Comparison of ENCODE assay signal across 16 cellular contexts in genomic region chr7:100085515-100085914, GRCh38.
"Had no signal": no experiment of that assay in that cellular context is flagged by ENCODE, and none has a peak within 500 bp of the region (broad histone marks: within the 10 kb centered on the region; RNA-seq: fewer than 3 reads in every experiment).

No MANE protein-coding gene starts in this region.

- H3K9me3 Mint-ChIP-seq: stimulated activated naive CD8-positive, alpha-beta T cell treated with anti-CD3 and anti-CD28 coated beads, Interleukin-15, amount 100 ng/mL, for 72 hours had no signal

- H3K4me3 ChIP-seq: gastroesophageal sphincter, heart right ventricle, lung, mucosa of descending colon, right atrium auricular region, testis, upper lobe of right lung had no signal

- H3K27me3 Mint-ChIP-seq: progenitor cell of endocrine pancreas; stimulated activated naive CD8-positive, alpha-beta T cell treated with anti-CD3 and anti-CD28 coated beads, Interleukin-15, amount 100 ng/mL, for 72 hours had no signal

- H3K27ac Mint-ChIP-seq: progenitor cell of endocrine pancreas; stimulated activated naive CD8-positive, alpha-beta T cell treated with anti-CD3 and anti-CD28 coated beads, Interleukin-15, amount 100 ng/mL, for 72 hours had no signal

- H3K4me3 Mint-ChIP-seq: stimulated activated naive CD8-positive, alpha-beta T cell treated with anti-CD3 and anti-CD28 coated beads, Interleukin-15, amount 100 ng/mL, for 72 hours had no signal

- H3K9me3 ChIP-seq: gastroesophageal sphincter, heart right ventricle, mucosa of descending colon, right atrium auricular region, testis, upper lobe of right lung had no signal

- ATAC-seq: activated CD4-positive, CD25-positive, alpha-beta regulatory T cell treated with anti-CD3 and anti-CD28 coated beads, Interleukin-2, amount 50 U/mL, for 24 hours; gastroesophageal sphincter; heart right ventricle; mucosa of descending colon; naive thymus-derived CD4-positive, alpha-beta T cell; stimulated activated naive CD8-positive, alpha-beta T cell treated with anti-CD3 and anti-CD28 coated beads, Interleukin-15, amount 100 ng/mL, for 72 hours; upper lobe of right lung had no signal

- H3K27ac ChIP-seq: right atrium auricular region, testis, upper lobe of right lung had no signal

- DNase-seq: activated CD4-positive, alpha-beta T cell treated with anti-CD3 and anti-CD28 coated beads, Interleukin-2, amount 50 U/mL, for 48 hours; activated naive CD4-positive, alpha-beta T cell treated with anti-CD3 and anti-CD28 coated beads, Interleukin-2, amount 50 U/mL, for 16 hours; heart right ventricle; islet precursor cell; mucosa of descending colon; naive thymus-derived CD4-positive, alpha-beta T cell; occipital lobe; small intestine; stimulated activated naive CD8-positive, alpha-beta T cell treated with anti-CD3 and anti-CD28 coated beads, Interleukin-15, amount 100 ng/mL, for 72 hours; testis; upper lobe of right lung had no signal
